26 cellular contexts compared by ENCODE assay signal in genomic region chr2:70535573-70535972, GRCh38.
"Had no signal": no experiment of that assay in that cellular context is flagged by ENCODE, and none has a peak within 500 bp of the region (broad histone marks: within the 10 kb centered on the region; RNA-seq: fewer than 3 reads in every experiment).

No MANE protein-coding gene starts in this region.

- DNase-seq: colonic mucosa; effector CD8-positive, alpha-beta T cell; endodermal cell; erythroblast; esophagus squamous epithelium; hypothalamus; immature natural killer cell; islet precursor cell; kidney glomerular epithelial cell; natural killer cell; pancreas; retina; stimulated activated CD4-positive, alpha-beta T cell treated with anti-CD3 and anti-CD28 coated beads, Interleukin-12 subunit alpha, Interleukin-12 subunit beta, amount 100 ng/mL, for 4 hours; stimulated activated CD4-positive, alpha-beta T cell treated with anti-CD3 and anti-CD28 coated beads, Interleukin-1b, Interleukin-23, amount 100 ng/mL, for 48 hours; stimulated activated CD4-positive, alpha-beta T cell treated with anti-CD3 and anti-CD28 coated beads, Interleukin-4, amount 100 ng/mL, for 1 hour; stimulated activated CD8-positive, alpha-beta memory T cell treated with anti-CD3 and anti-CD28 coated beads, Interleukin-4, amount 100 ng/mL, for 48 hours; stimulated activated naive CD4-positive, alpha-beta T cell treated with Interleukin-2 at 50 U/mL for 16 hours; stomach; tibial artery had no signal

- H3K4me3 Mint-ChIP-seq: dendritic cell treated with granulocyte-macrophage colony-stimulating factor and Interleukin-4, amounts not matched to agents 40 ng/mL and 50 ng/mL, for 4 days; endodermal cell; immature natural killer cell; memory B cell; natural killer cell; neural crest cell; type B pancreatic cell had no signal

- H3K27me3 ChIP-seq: colonic mucosa, esophagus squamous epithelium, neutrophil, pancreas, stomach had no signal

- H3K27ac ChIP-seq: colonic mucosa, esophagus squamous epithelium, neutrophil, pancreas, stomach, tibial artery had no signal

- ATAC-seq: left lobe of liver, natural killer cell, pancreas, sciatic nerve had no signal

- H3K27me3 Mint-ChIP-seq: dendritic cell treated with granulocyte-macrophage colony-stimulating factor and Interleukin-4, amounts not matched to agents 40 ng/mL and 50 ng/mL, for 4 days had no signal

- H3K27ac Mint-ChIP-seq: dendritic cell treated with granulocyte-macrophage colony-stimulating factor and Interleukin-4, amounts not matched to agents 40 ng/mL and 50 ng/mL, for 4 days; endodermal cell; immature natural killer cell; memory B cell; natural killer cell; type B pancreatic cell had no signal

- H3K4me1 ChIP-seq: colonic mucosa, tibial artery had no signal
